1 cellular context compared by ENCODE assay signal in the genomic region with DNA sequence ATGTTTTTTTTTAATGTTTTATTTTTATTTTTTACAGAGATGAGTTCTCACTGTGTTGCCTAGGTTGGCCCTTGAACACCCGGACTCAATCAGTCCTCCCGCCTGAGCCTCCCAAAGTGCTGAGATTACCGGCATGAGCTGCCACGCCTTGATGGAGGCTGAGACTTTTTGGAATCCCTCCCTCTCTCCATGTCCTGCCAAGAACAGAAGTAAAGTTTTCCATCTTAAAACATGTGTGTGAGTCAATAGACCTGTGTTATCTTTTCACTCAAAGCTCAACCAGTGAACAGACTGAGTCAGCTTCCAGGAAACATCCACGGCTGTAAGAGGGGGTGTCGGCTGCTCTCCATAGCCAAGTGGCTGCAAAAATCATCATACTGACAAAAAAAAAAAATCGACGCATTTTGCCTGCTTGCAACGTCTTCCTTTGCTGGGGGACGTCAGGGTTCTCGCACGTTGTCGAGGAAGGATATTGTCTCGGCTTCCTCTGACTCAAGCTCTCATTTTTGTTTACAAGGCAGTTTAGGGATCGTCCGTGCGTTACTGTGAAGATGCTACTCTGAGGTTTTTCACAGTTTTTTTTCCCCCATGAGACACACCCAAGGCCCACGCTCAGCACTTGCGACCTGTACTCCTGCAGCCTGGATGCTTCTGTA.
TF ChIP-seq lines count a peak whose summit lies in the region.

No MANE protein-coding gene starts in this region.

TF ChIP-seq in SK-N-SH, 30 proteins besides CTCF, POLR2A, EP300 and RAD21 (continued from another document):
- peak; percentile 59; the same call in 1 of the 2 replicates for TF ChIP-seq FOSL2 (IDR thresholded peaks at IDR 0.05; ENCODE audit: borderline replicate concordance, low read depth)
- no peak for TF ChIP-seq MXI1 (IDR thresholded peaks at IDR 0.05; ENCODE audit: low read depth, low read length)
- no peak for TF ChIP-seq RFX5 (IDR thresholded peaks at IDR 0.05; ENCODE audit: low read length)
- TF ChIP-seq TEAD4 (IDR thresholded peaks at IDR 0.05; ENCODE audit: borderline replicate concordance, insufficient read depth), result no peak
- peak; percentile 31; the same call in 1 of the 2 replicates for TF ChIP-seq TCF12 (IDR thresholded peaks at IDR 0.05)
- no peak for TF ChIP-seq EZH2phosphoT487 (IDR thresholded peaks at IDR 0.05; ENCODE audit: borderline replicate concordance, low read depth)
- TF ChIP-seq NFIC (IDR thresholded peaks at IDR 0.05; ENCODE audit: borderline replicate concordance), result peak; percentile 52
- TF ChIP-seq, protein P1, sequence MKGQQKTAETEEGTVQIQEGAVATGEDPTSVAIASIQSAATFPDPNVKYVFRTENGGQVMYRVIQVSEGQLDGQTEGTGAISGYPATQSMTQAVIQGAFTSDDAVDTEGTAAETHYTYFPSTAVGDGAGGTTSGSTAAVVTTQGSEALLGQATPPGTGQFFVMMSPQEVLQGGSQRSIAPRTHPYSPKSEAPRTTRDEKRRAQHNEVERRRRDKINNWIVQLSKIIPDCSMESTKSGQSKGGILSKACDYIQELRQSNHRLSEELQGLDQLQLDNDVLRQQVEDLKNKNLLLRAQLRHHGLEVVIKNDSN (IDR thresholded peaks at IDR 0.05; ENCODE audit: borderline replicate concordance, low read depth), result no peak
- peak; percentile 48 for TF ChIP-seq JUND (IDR thresholded peaks at IDR 0.05)
- TF ChIP-seq SMC3 (IDR thresholded peaks at IDR 0.05; ENCODE audit: low read depth, low read length), result no peak
- TF ChIP-seq, protein P2, sequence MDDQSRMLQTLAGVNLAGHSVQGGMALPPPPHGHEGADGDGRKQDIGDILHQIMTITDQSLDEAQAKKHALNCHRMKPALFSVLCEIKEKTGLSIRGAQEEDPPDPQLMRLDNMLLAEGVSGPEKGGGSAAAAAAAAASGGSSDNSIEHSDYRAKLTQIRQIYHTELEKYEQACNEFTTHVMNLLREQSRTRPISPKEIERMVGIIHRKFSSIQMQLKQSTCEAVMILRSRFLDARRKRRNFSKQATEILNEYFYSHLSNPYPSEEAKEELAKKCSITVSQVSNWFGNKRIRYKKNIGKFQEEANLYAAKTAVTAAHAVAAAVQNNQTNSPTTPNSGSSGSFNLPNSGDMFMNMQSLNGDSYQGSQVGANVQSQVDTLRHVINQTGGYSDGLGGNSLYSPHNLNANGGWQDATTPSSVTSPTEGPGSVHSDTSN (IDR thresholded peaks at IDR 0.05), result 0 out of 2 replicates have a peak, but pooled peaks have one; percentile 19
